ENCODE assay signal across 20 cellular contexts in the genomic region with DNA sequence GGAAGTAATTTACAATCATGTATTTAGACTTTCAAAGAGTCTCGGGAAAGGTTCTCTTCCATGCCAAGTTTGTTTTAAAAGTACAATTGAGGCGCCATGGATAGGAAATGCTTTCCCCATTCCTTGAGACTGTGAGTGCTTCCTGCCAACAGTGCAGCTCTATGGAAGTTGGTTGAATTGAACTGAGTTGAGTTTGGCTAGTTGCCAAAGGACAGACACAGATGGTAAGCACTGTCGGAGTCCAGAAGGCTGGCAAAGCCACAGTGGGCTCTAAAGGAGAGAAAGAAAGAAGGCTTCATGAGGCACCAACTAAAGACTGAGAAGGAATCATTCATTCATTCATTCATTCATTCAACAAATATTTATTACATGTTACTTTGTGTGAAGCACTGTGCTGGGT. TPM values are rescaled to one million over a fixed set of nuclear protein-coding genes. Genes with fewer than 3 reads are reported as not detected.
DNase-seq lines count a peak whose midpoint lies in the region; ATAC-seq and TF ChIP-seq lines count a peak whose summit lies in the region.
"Had no signal": no experiment of that assay in that cellular context is flagged by ENCODE, and none has a peak within 500 bp of the region (broad histone marks: within the 10 kb centered on the region; RNA-seq: fewer than 3 reads in every experiment).

No MANE protein-coding gene starts in this region.

- TF ChIP-seq POLR2A in thyroid gland (IDR thresholded peaks at IDR 0.05), result no peak

- WGBS in thyroid gland, 2 donors, result 25 to 26% methylated on average over 3 of the region's 3 CpGs

- H3K4me3 ChIP-seq in thyroid gland (replicated peaks in 1 of 3), result no peak overlapping the region
- H3K4me3 ChIP-seq: thoracic aorta had no signal

- no peaks in the 10 kb centered on the region for H3K36me3 ChIP-seq in thyroid gland
- H3K36me3 ChIP-seq: thoracic aorta had no signal

- no peak overlapping the region for H3K27ac ChIP-seq in thyroid gland
- H3K27ac ChIP-seq: thoracic aorta had no signal

- H3K9me3 Mint-ChIP-seq in stimulated activated effector memory CD8-positive, alpha-beta T cell treated with anti-CD3 and anti-CD28 coated beads, Interleukin-12 subunit alpha, Interleukin-12 subunit beta, amount 100 ng/mL, for 72 hours, result no peaks in the 10 kb centered on the region
- H3K9me3 Mint-ChIP-seq: activated CD4-positive, alpha-beta T cell treated with anti-CD3 and anti-CD28 coated beads, Interleukin-2, amount 10 ng/mL, durations not matched to agents 7 days and 5 days had no signal

- no peak overlapping the region for H3K27ac Mint-ChIP-seq in stimulated activated effector memory CD8-positive, alpha-beta T cell treated with anti-CD3 and anti-CD28 coated beads, Interleukin-12 subunit alpha, Interleukin-12 subunit beta, amount 100 ng/mL, for 72 hours
- H3K27ac Mint-ChIP-seq: activated CD4-positive, alpha-beta T cell treated with anti-CD3 and anti-CD28 coated beads, Interleukin-2, amount 10 ng/mL, durations not matched to agents 7 days and 5 days; CD4-positive, CD25-positive, alpha-beta regulatory T cell; mesothelial cell of epicardium had no signal

- H3K4me1 ChIP-seq in thyroid gland, result no peaks in the 10 kb centered on the region

- DNase-seq in NCI-H2107 treated with DMSO at 0.1 percent for 48 hours (lab: John Stamatoyannopoulos, UW; ENCODE audit: unreplicated experiment), result peak; percentile 5
- no peak for DNase-seq in NCI-H2107 (lab: John Stamatoyannopoulos, UW)
- peak; percentile 46 for DNase-seq in NCI-H2171 treated with DMSO at 0.1 percent for 48 hours (lab: John Stamatoyannopoulos, UW)
- DNase-seq in brain pericyte (ENCODE audit: low read depth, low spot score), result peak; percentile 8
- peak; percentile 43 to 79 for DNase-seq in lung microvascular endothelial cell (ENCODE audit: low read depth in 2 of 2)
- no peak for DNase-seq in stimulated activated effector memory CD8-positive, alpha-beta T cell treated with anti-CD3 and anti-CD28 coated beads, Interleukin-12 subunit alpha, Interleukin-12 subunit beta, amount 100 ng/mL, for 72 hours (ENCODE audit: low spot score in 2 of 2)
- DNase-seq in thyroid gland, result no peak
- DNase-seq: activated CD4-positive, alpha-beta T cell treated with anti-CD3 and anti-CD28 coated beads, Interleukin-2, amount 10 ng/mL, durations not matched to agents 7 days and 5 days; activated naive CD4-positive, alpha-beta T cell treated with anti-CD3 and anti-CD28 coated beads, Interleukin-2, amount 50 U/mL, for 16 hours; CD4-positive, CD25-positive, alpha-beta regulatory T cell; EL; GOT3; Kasumi-1; NCI-H187; OCI-M1; stimulated activated CD4-positive, alpha-beta T cell treated with anti-CD3 and anti-CD28 coated beads, Interleukin-2, amount 100 ng/mL, for 48 hours had no signal

- no peaks in the 10 kb centered on the region for H3K9me3 ChIP-seq in thyroid gland
- H3K9me3 ChIP-seq: thoracic aorta had no signal

- no peak for TF ChIP-seq CTCF in thyroid gland (IDR thresholded peaks at IDR 0.05)

- no peaks in the 10 kb centered on the region for H3K36me3 Mint-ChIP-seq in stimulated activated effector memory CD8-positive, alpha-beta T cell treated with anti-CD3 and anti-CD28 coated beads, Interleukin-12 subunit alpha, Interleukin-12 subunit beta, amount 100 ng/mL, for 72 hours
- H3K36me3 Mint-ChIP-seq: mesothelial cell of epicardium had no signal

- H3K27me3 ChIP-seq in thyroid gland, result no peaks in the 10 kb centered on the region

- no peak overlapping the region for H3K4me3 Mint-ChIP-seq in stimulated activated effector memory CD8-positive, alpha-beta T cell treated with anti-CD3 and anti-CD28 coated beads, Interleukin-12 subunit alpha, Interleukin-12 subunit beta, amount 100 ng/mL, for 72 hours
- H3K4me3 Mint-ChIP-seq: activated CD4-positive, alpha-beta T cell treated with anti-CD3 and anti-CD28 coated beads, Interleukin-2, amount 10 ng/mL, durations not matched to agents 7 days and 5 days; CD4-positive, CD25-positive, alpha-beta regulatory T cell; mesothelial cell of epicardium had no signal

- ATAC-seq in stimulated activated effector memory CD8-positive, alpha-beta T cell treated with anti-CD3 and anti-CD28 coated beads, Interleukin-12 subunit alpha, Interleukin-12 subunit beta, amount 100 ng/mL, for 72 hours, result no peak
- no peak for ATAC-seq in HG03439 (IDR thresholded peaks at IDR 0.05; ENCODE audit: unreplicated experiment)
- ATAC-seq: sciatic nerve had no signal

- intact Hi-C loops in thyroid gland (cut with DNase I), result no loop called here

- H3K4me1 Mint-ChIP-seq in stimulated activated effector memory CD8-positive, alpha-beta T cell treated with anti-CD3 and anti-CD28 coated beads, Interleukin-12 subunit alpha, Interleukin-12 subunit beta, amount 100 ng/mL, for 72 hours, result peaks cover 9% of the 10 kb centered on the region
- H3K4me1 Mint-ChIP-seq: activated CD4-positive, alpha-beta T cell treated with anti-CD3 and anti-CD28 coated beads, Interleukin-2, amount 10 ng/mL, durations not matched to agents 7 days and 5 days; CD4-positive, CD25-positive, alpha-beta regulatory T cell had no signal

RNA-seq across cellular contexts. Expression of gene KCNE5, which starts 4.3 kb away (rescaled TPM):
- under 0.01 TPM in 1 of 2 replicates, not detected in the other for total RNA-seq in lung microvascular endothelial cell
- not detected for total RNA-seq in thyroid gland
- total RNA-seq: CD4-positive, CD25-positive, alpha-beta regulatory T cell; sciatic nerve had no signal

Comparison
In these comparisons a context has a peak if more than half of its experiments do, and no peak if none do; other contexts are left out.
1. DNase-seq: peak in NCI-H2107 treated with DMSO at 0.1 percent for 48 hours (single experiment), NCI-H2171 treated with DMSO at 0.1 percent for 48 hours (single experiment), brain pericyte (single experiment) and lung microvascular endothelial cell (2 of 2); none in NCI-H2107 (single experiment), stimulated activated effector memory CD8-positive, alpha-beta T cell treated with anti-CD3 and anti-CD28 coated beads, Interleukin-12 subunit alpha, Interleukin-12 subunit beta, amount 100 ng/mL, for 72 hours (0 of 2) and thyroid gland (0 of 2).